ENCODE assay signal across 8 cellular contexts in the genomic region with DNA sequence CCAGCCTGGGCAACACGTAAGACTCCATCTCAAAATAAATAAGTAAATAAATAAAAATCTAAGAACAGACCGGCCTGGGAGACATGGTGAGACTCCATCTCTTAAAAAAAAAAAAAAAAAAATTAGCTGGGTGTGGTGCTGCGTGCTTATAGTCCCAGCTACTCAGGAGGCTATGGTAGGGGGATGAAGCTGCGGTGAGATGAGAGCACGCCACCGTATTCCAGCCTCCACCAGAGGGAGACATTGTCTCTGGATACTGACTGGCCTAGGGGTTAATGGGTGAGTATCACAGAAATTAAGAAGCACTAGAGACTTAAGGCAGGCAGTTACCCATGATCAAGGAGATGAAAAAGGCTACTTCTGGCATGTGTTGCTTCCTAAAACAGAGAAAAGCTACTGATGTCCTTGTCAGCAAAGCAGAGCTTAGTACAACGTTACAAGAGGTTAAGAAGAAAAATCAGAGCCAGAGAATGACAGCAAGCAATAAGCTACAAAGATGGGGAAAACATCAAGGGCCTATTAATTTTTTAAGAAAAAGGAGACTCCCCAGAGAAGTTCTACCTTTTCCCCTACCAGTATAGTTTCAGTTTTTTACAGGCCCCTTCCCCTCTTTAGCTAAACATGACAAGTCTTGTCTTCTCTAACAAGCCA. TPM values are rescaled to one million over a fixed set of nuclear protein-coding genes. Genes with fewer than 3 reads are reported as not detected.
DNase-seq lines count a peak whose midpoint lies in the region; ATAC-seq, FAIRE-seq and TF ChIP-seq lines count a peak whose summit lies in the region.

No MANE protein-coding gene starts in this region.

- H3K4me2 ChIP-seq in A549 (no peak overlapping the region), PC-9 (no peak overlapping the region), neural progenitor cell (no peak overlapping the region)

- TF ChIP-seq CTCF in A549 (IDR thresholded peaks at IDR 0.05) = peak; percentile 64
- TF ChIP-seq CTCF in PC-9 (conservative IDR thresholded peaks at IDR 0.05) = peak; percentile 96
- TF ChIP-seq CTCF in fibroblast of the aortic adventitia (IDR thresholded peaks at IDR 0.05; ENCODE audit: insufficient read depth, low read length) = peak; percentile 84
- TF ChIP-seq CTCF in neural progenitor cell (IDR thresholded peaks at IDR 0.05) = peak; percentile 86
- peak; percentile 31 to 89 (median 72) for TF ChIP-seq CTCF in thyroid gland (IDR thresholded peaks at IDR 0.05)

- H3K27me3 Mint-ChIP-seq in neural progenitor cell (ENCODE audit: insufficient read depth, low read depth) = no peaks in the 10 kb centered on the region

- no TSS peak for BruUV-seq in PC-9 (replicated peaks; lab: Mats Ljungman, UMichigan)

- H3K27me3 ChIP-seq in PC-9 (ENCODE audit: insufficient read depth, low read depth) (no peaks in the 10 kb centered on the region), neural progenitor cell (no peaks in the 10 kb centered on the region), thyroid gland (no peaks in the 10 kb centered on the region)

- no peak overlapping the region for H3K4me3 Mint-ChIP-seq in neural progenitor cell

- TF ChIP-seq EP300 in A549 (IDR thresholded peaks at IDR 0.05) = no peak

- H3K4me3 ChIP-seq in A549 = no peak overlapping the region
- no peak overlapping the region for H3K4me3 ChIP-seq in PC-9
- H3K4me3 ChIP-seq in fibroblast of the aortic adventitia (ENCODE audit: low read depth, low read length) = no peak overlapping the region
- H3K4me3 ChIP-seq in neural progenitor cell = no peak overlapping the region
- H3K4me3 ChIP-seq in thyroid gland (replicated peaks in 1 of 3) = no peak overlapping the region

- H4K20me1 ChIP-seq in PC-9 (ENCODE audit: insufficient read depth) = peaks cover 74% of the 10 kb centered on the region
- peaks cover 36% of the 10 kb centered on the region for H4K20me1 ChIP-seq in neural progenitor cell (ENCODE audit: low read depth)

- peak; percentile 98 to 99 for ATAC-seq in A549
- peak; percentile 58 for ATAC-seq in GM18517 (IDR thresholded peaks at IDR 0.05; ENCODE audit: unreplicated experiment)

- in situ Hi-C loops in KBM-7 (cut with MboI; ENCODE audit: low pct_unique_long_range_greater_than_20kb, low sequenced_read_pairs) = no loop called here

- H3K4me1 Mint-ChIP-seq in neural progenitor cell = no peaks in the 10 kb centered on the region

- peak; percentile 62 to 69 for TF ChIP-seq RAD21 in A549 (conservative IDR thresholded peaks at IDR 0.05 in 1 of 2, IDR thresholded peaks at IDR 0.05 in 1 of 2)

- no peaks in the 10 kb centered on the region for H3K9me2 ChIP-seq in PC-9 (ENCODE audit: insufficient read depth)

- WGBS in A549 (ENCODE audit: missing lambda C conversion rate) = 35% methylated on average over 7 of the region's 7 CpGs
- WGBS in thyroid gland, 2 donors = 45 to 49% methylated on average over 7 of the region's 7 CpGs

- no peaks in the 10 kb centered on the region for H3K4me1 ChIP-seq in A549
- no peaks in the 10 kb centered on the region; the same call in 1 of the 2 replicates for H3K4me1 ChIP-seq in PC-9 (replicated peaks; ENCODE audit: insufficient read depth)
- no peaks in the 10 kb centered on the region for H3K4me1 ChIP-seq in neural progenitor cell
- no peaks in the 10 kb centered on the region for H3K4me1 ChIP-seq in thyroid gland

- H3K36me3 Mint-ChIP-seq in neural progenitor cell = peaks cover 28% of the 10 kb centered on the region

- POLR2A ChIA-PET in A549 (lab: Yijun Ruan, JAX) = interaction anchor here (0.6 to 1.8 kb wide), 2 partner anchors 8 to 342 kb away, joined by 3 to 4 read pairs; no protein-coding TSS in a partner anchor
- POLR2A ChIA-PET in PC-9 (lab: Charles Lee; ENCODE audit: unreplicated experiment) = interaction anchor here (0.6 to 0.7 kb wide), 2 partner anchors 8 to 13 kb away, joined by 3 to 11 read pairs; no protein-coding TSS in a partner anchor

- no peaks in the 10 kb centered on the region for H3K9me3 ChIP-seq in A549
- H3K9me3 ChIP-seq in PC-9 (ENCODE audit: insufficient read depth, low read depth) = no peaks in the 10 kb centered on the region
- H3K9me3 ChIP-seq in neural progenitor cell (ENCODE audit: low read depth) = no peaks in the 10 kb centered on the region
- no peaks in the 10 kb centered on the region for H3K9me3 ChIP-seq in thyroid gland

- H3K27ac Mint-ChIP-seq in neural progenitor cell = no peak overlapping the region

- no peak for TF ChIP-seq POLR2A in A549 (IDR thresholded peaks at IDR 0.05; ENCODE audit: low read length)
- no peak for TF ChIP-seq POLR2A in thyroid gland (IDR thresholded peaks at IDR 0.05)

- DNase-seq in A549 (ENCODE audit: low read depth in 1 of 2, low spot score in 1 of 2) (peak; percentile 58 to 64), KBM-7 (peak; percentile 90), PC-9 (peak in 1 of 2 experiments; percentile 68), activated T-helper 1 cell treated with Interleukin-2 at 50 U/mL for 16 hours (ENCODE audit: low read depth) (peak; percentile 39), fibroblast of the aortic adventitia (ENCODE audit: low read depth) (peak; percentile 73), neural progenitor cell (ENCODE audit: low spot score) (peak; percentile 78), thyroid gland (peak; percentile 47 to 61)

- CTCF ChIA-PET in A549 (lab: Yijun Ruan, JAX) = interaction anchor here (0.6 to 6.0 kb wide), 30 partner anchors 9 to 449 kb away, joined by 3 to 64 read pairs (median 4); no protein-coding TSS in a partner anchor
- CTCF ChIA-PET in PC-9 (lab: Charles Lee) = interaction anchor here (0.5 to 1.4 kb wide), 14 partner anchors 8 to 500 kb away, joined by 3 to 8 read pairs (median 4); partner anchors contain the start of gene SLC51A

- H2AFZ ChIP-seq in PC-9 (no peak overlapping the region), neural progenitor cell (replicated peaks) (no peak overlapping the region)

- H3K9me3 Mint-ChIP-seq in neural progenitor cell = no peaks in the 10 kb centered on the region

- H3K36me3 ChIP-seq in PC-9 (ENCODE audit: low read depth) (peaks cover 66% of the 10 kb centered on the region), neural progenitor cell (peaks cover 15% of the 10 kb centered on the region), thyroid gland (peaks cover 15 to 26% of the 10 kb centered on the region in 2 donors)

- intact Hi-C loops in PC-9 (cut with micrococcal nuclease; ENCODE audit: unreplicated experiment) = loop anchor here (1.0 to 5.0 kb wide), 3 partner anchors 46 to 445 kb away; no protein-coding TSS in a partner anchor
- intact Hi-C loops in thyroid gland (cut with DNase I) = loop anchor here (5.0 kb wide), 1 partner anchor 124 kb away; no protein-coding TSS in a partner anchor

- H3F3A ChIP-seq in PC-9 (ENCODE audit: insufficient read depth, low read depth) (peaks cover 85% of the 10 kb centered on the region), neural progenitor cell (ENCODE audit: low read depth) (peaks cover 4% of the 10 kb centered on the region)

- H3K27ac ChIP-seq in A549 (no peak overlapping the region), PC-9 (peak overlapping the region; percentile 10; the same call in 1 of the 2 replicates), neural progenitor cell (no peak overlapping the region), thyroid gland (no peak overlapping the region)

- no peak for FAIRE-seq in A549 (lab: Jason Lieb, UNC)

- H3K79me2 ChIP-seq in PC-9 (ENCODE audit: low read depth) (peaks cover 84% of the 10 kb centered on the region), neural progenitor cell (ENCODE audit: low read depth) (peaks cover 23% of the 10 kb centered on the region)

- H3K9ac ChIP-seq in neural progenitor cell = no peak overlapping the region

TF ChIP-seq in A549, 52 proteins besides CTCF, POLR2A, EP300 and RAD21:
- TF ChIP-seq SREBF2 (IDR thresholded peaks at IDR 0.05) (no peak), SMC3 (IDR thresholded peaks at IDR 0.05) (peak; percentile 61)
TF ChIP-seq in A549: peak in this region for 1.

RNA-seq across cellular contexts. Expression of gene TFRC, which starts 8.6 kb away (rescaled TPM):
- polyA plus RNA-seq in A549 (2011; rRNA removed) (146 and 147 TPM in 2 replicates), A549 (2017; fragmentation: RNase III; extraction: RNeasy Plus Mini Kit Qiagen cat#74134 plus additional on column Dnase treatment) (114 to 139 TPM (median 132 TPM) in 3 replicates)
- polyA plus RNA-seq in A549 (2012; cell fraction: cytosol; rRNA removed) = 26.7 and 27.6 TPM in 2 replicates
- polyA plus RNA-seq in A549 (2012; cell fraction: nucleus; rRNA removed) = 32.5 and 51.9 TPM in 2 replicates
- polyA minus RNA-seq in A549 (2011; rRNA and poly(A)+ RNA removed) = 174 and 199 TPM in 2 replicates
- total RNA-seq in PC-9 (2021) (134 and 195 TPM in 2 replicates), fibroblast of the aortic adventitia (ENCODE audit: low replicate concordance) (80.3 and 143 TPM in 2 replicates), neural progenitor cell (ENCODE audit: low replicate concordance) (60.0 and 87.7 TPM in 2 replicates), thyroid gland (100 to 1,000 TPM in 1 of 4 donors, 10 to 100 TPM in 3; 40.7 to 115 (median 69.8) TPM)
